11 cellular contexts compared by ENCODE assay signal in genomic region chr6:43016166-43016915, GRCh38. TPM values are rescaled to one million over a fixed set of nuclear protein-coding genes. Genes with fewer than 3 reads are reported as not detected.
DNase-seq lines count a peak whose midpoint lies in the region; ATAC-seq, FAIRE-seq and TF ChIP-seq lines count a peak whose summit lies in the region.
"Had no signal": no experiment of that assay in that cellular context is flagged by ENCODE, and none has a peak within 500 bp of the region (broad histone marks: within the 10 kb centered on the region; RNA-seq: fewer than 3 reads in every experiment).

No MANE protein-coding gene starts in this region.

- H3K9me2 ChIP-seq in Karpas-422 (replicated peaks; ENCODE audit: insufficient read depth, low read length): no peaks in the 10 kb centered on the region
- no peaks in the 10 kb centered on the region for H3K9me2 ChIP-seq in neural cell (ENCODE audit: insufficient read depth, low read length)

- H3K9ac ChIP-seq in Karpas-422 (ENCODE audit: low read length) (no peak overlapping the region), neural cell (ENCODE audit: low read length) (no peak overlapping the region)

- H3K27ac ChIP-seq in Karpas-422 (ENCODE audit: low read length) (no peak overlapping the region), cingulate gyrus (ENCODE audit: low read depth, low read length) (peak overlapping the region; percentile 19), neural cell (ENCODE audit: low read length) (no peak overlapping the region)
- H3K27ac ChIP-seq: right lobe of liver had no signal

- FAIRE-seq in frontal cortex (lab: Jason Lieb, UNC): no peak
- FAIRE-seq: islet of Langerhans had no signal

- TF ChIP-seq EP300 in neural cell (conservative IDR thresholded peaks at IDR 0.05; ENCODE audit: poor library complexity, severe bottlenecking): no peak

- no peaks in the 10 kb centered on the region for H3F3A ChIP-seq in neural cell (ENCODE audit: insufficient read depth, low read length, poor library complexity, severe bottlenecking)

- H3K36me3 ChIP-seq in Karpas-422 (ENCODE audit: insufficient read depth, low read length) (0 out of 2 replicates have a peak, but pooled peaks cover 11% of the 10 kb centered on the region), neural cell (ENCODE audit: insufficient read depth, low read length) (no peaks in the 10 kb centered on the region)

- H3K27me3 ChIP-seq in Karpas-422 (ENCODE audit: low read length): no peaks in the 10 kb centered on the region
- no peaks in the 10 kb centered on the region for H3K27me3 ChIP-seq in neural cell (ENCODE audit: insufficient read depth, low read depth, low read length)
- H3K27me3 ChIP-seq: right lobe of liver had no signal

- H3K9me3 ChIP-seq in Karpas-422 (ENCODE audit: low read length) (no peaks in the 10 kb centered on the region), neural cell (ENCODE audit: low read length) (no peaks in the 10 kb centered on the region)
- H3K9me3 ChIP-seq: right lobe of liver had no signal

- ATAC-seq in HG03378 (IDR thresholded peaks at IDR 0.05; ENCODE audit: unreplicated experiment): no peak
- ATAC-seq: right lobe of liver had no signal

- no peak overlapping the region for H3K4me3 ChIP-seq in Karpas-422 (ENCODE audit: low read length)
- H3K4me3 ChIP-seq in neural cell (ENCODE audit: low read length): peak overlapping the region; percentile 7
- H3K4me3 ChIP-seq: right lobe of liver had no signal

- no peak for TF ChIP-seq RAD21 in neural cell (conservative IDR thresholded peaks at IDR 0.05)

- H4K20me1 ChIP-seq in Karpas-422 (ENCODE audit: insufficient read depth, low read depth, low read length): no peaks in the 10 kb centered on the region
- no peaks in the 10 kb centered on the region for H4K20me1 ChIP-seq in neural cell (ENCODE audit: insufficient read depth)

- peaks cover 33% of the 10 kb centered on the region for H3K4me1 ChIP-seq in Karpas-422 (ENCODE audit: low read length)

- no peak for TF ChIP-seq CTCF in neural cell (IDR thresholded peaks at IDR 0.05; ENCODE audit: poor library complexity, severe bottlenecking)

- H2AFZ ChIP-seq in Karpas-422 (ENCODE audit: low read length): no peak overlapping the region
- no peak overlapping the region for H2AFZ ChIP-seq in neural cell (ENCODE audit: low read depth, low read length)

- H3K79me2 ChIP-seq in Karpas-422 (ENCODE audit: low read length) (peaks cover 50% of the 10 kb centered on the region), neural cell (replicated peaks; ENCODE audit: insufficient read depth, low read length) (peaks cover 33% of the 10 kb centered on the region)

- DNase-seq in CD1c-positive myeloid dendritic cell (ENCODE audit: extremely low spot score) (peak; percentile 9), Karpas-422 (peak; percentile 40), frontal cortex (ENCODE audit: low spot score in 2 of 2) (no peak), AG08395 (ENCODE audit: low spot score) (no peak), globus pallidus (ENCODE audit: low spot score) (no peak)
- DNase-seq: NCI-H1436 had no signal

- no peak overlapping the region for H3K4me2 ChIP-seq in Karpas-422 (ENCODE audit: low read depth, low read length, poor library complexity, severe bottlenecking)
- H3K4me2 ChIP-seq in neural cell (ENCODE audit: low read length): no peak overlapping the region

TF ChIP-seq in neural cell, 6 proteins besides CTCF, POLR2A, EP300 and RAD21:
- TF ChIP-seq TAF1 (IDR thresholded peaks at IDR 0.05; ENCODE audit: low read depth) (no peak), EZH2 (IDR thresholded peaks at IDR 0.05; ENCODE audit: borderline replicate concordance, insufficient read depth, low read length, poor library complexity, severe bottlenecking) (no peak), REST (IDR thresholded peaks at IDR 0.05; ENCODE audit: borderline replicate concordance) (no peak), SMC3 (conservative IDR thresholded peaks at IDR 0.05; ENCODE audit: poor library complexity) (no peak)

RNA-seq across cellular contexts. Expression of gene KLHDC3, which starts 2.3 kb away (rescaled TPM):
- 53.7 and 81.1 TPM in 2 replicates for total RNA-seq in Karpas-422 (2014; rRNA removed; shearing (Covaris generic); ENCODE audit: low replicate concordance)
- polyA plus RNA-seq in neural cell: 232 and 244 TPM in 2 replicates
- polyA minus RNA-seq in neural cell: 135 and 161 TPM in 2 replicates
- 164 TPM for total RNA-seq in frontal cortex

RNA-seq across cellular contexts. Expression of gene MEA1, which starts 2.6 kb away (rescaled TPM):
- total RNA-seq in Karpas-422 (2014; rRNA removed; shearing (Covaris generic); ENCODE audit: low replicate concordance): 51.7 and 113 TPM in 2 replicates
- polyA plus RNA-seq in neural cell: 115 and 119 TPM in 2 replicates
- 41.4 and 51.2 TPM in 2 replicates for polyA minus RNA-seq in neural cell
- 31.4 TPM for total RNA-seq in frontal cortex

RNA-seq across cellular contexts. Expression of gene RRP36, which starts 5.1 kb away (rescaled TPM):
- total RNA-seq in Karpas-422 (2014; rRNA removed; shearing (Covaris generic); ENCODE audit: low replicate concordance): 31.5 and 46.2 TPM in 2 replicates
- 73.1 and 79.2 TPM in 2 replicates for polyA plus RNA-seq in neural cell
- 91.2 and 95.9 TPM in 2 replicates for polyA minus RNA-seq in neural cell
- total RNA-seq in frontal cortex: 60.3 TPM

RNA-seq across cellular contexts. Expression of gene PPP2R5D, which starts 32.0 kb away (rescaled TPM):
- 34.8 and 39.8 TPM in 2 replicates for total RNA-seq in Karpas-422 (2014; rRNA removed; shearing (Covaris generic); ENCODE audit: low replicate concordance)
- polyA plus RNA-seq in neural cell: 41.1 and 43.7 TPM in 2 replicates
- polyA minus RNA-seq in neural cell: 50.9 and 55.0 TPM in 2 replicates
- 37.5 TPM for total RNA-seq in frontal cortex

RNA-seq across cellular contexts. Expression of gene CUL7, which starts 37.3 kb away (rescaled TPM):
- total RNA-seq in Karpas-422 (2014; rRNA removed; shearing (Covaris generic); ENCODE audit: low replicate concordance): 20.2 and 22.2 TPM in 2 replicates
- 25.7 and 32.2 TPM in 2 replicates for polyA plus RNA-seq in neural cell
- 28.1 and 32.4 TPM in 2 replicates for polyA minus RNA-seq in neural cell
- 12.6 TPM for total RNA-seq in frontal cortex

Comparison
In these comparisons a context has a peak if more than half of its experiments do, and no peak if none do; other contexts are left out.
1. DNase-seq: peak in CD1c-positive myeloid dendritic cell (single experiment) and Karpas-422 (single experiment); none in frontal cortex (0 of 2), AG08395 (single experiment) and globus pallidus (single experiment).